In the genomic region with DNA sequence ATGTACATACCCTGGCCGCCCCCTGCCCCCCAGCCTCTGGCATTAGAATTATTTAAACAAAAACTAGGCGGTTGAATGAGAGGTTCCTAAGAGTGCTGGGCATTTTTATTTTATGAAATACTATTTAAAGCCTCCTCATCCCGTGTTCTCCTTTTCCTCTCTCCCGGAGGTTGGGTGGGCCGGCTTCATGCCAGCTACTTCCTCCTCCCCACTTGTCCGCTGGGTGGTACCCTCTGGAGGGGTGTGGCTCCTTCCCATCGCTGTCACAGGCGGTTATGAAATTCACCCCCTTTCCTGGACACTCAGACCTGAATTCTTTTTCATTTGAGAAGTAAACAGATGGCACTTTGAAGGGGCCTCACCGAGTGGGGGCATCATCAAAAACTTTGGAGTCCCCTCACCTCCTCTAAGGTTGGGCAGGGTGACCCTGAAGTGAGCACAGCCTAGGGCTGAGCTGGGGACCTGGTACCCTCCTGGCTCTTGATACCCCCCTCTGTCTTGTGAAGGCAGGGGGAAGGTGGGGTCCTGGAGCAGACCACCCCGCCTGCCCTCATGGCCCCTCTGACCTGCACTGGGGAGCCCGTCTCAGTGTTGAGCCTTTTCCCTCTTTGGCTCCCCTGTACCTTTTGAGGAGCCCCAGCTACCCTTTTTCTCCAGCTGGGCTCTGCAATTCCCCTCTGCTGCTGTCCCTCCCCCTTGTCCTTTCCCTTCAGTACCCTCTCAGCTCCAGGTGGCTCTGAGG, we compare ENCODE assay signal across 14 cellular contexts. TPM values are rescaled to one million over a fixed set of nuclear protein-coding genes. Genes with fewer than 3 reads are reported as not detected.
DNase-seq lines count a peak whose midpoint lies in the region; ATAC-seq and TF ChIP-seq lines count a peak whose summit lies in the region.
"Had no signal": no experiment of that assay in that cellular context is flagged by ENCODE, and none has a peak within 500 bp of the region (broad histone marks: within the 10 kb centered on the region; RNA-seq: fewer than 3 reads in every experiment).

No MANE protein-coding gene starts in this region.

- H3K27ac Mint-ChIP-seq in HFFc6 (peak overlapping the region; percentile 72), T-helper 17 cell (peak overlapping the region; percentile 98)
- H3K27ac Mint-ChIP-seq in stimulated activated effector memory CD8-positive, alpha-beta T cell treated with anti-CD3 and anti-CD28 coated beads, Interleukin-12 subunit alpha, Interleukin-12 subunit beta, amount 100 ng/mL, for 72 hours: peak overlapping the region; percentile 37
- H3K27ac Mint-ChIP-seq: T-helper 1 cell treated with Interleukin-12 subunit alpha and Interleukin-12 subunit beta and Interleukin-4 antibody, amounts not matched to agents 30 μg/mL and 1 μg/mL, for 36 hours had no signal

- no peak for TF ChIP-seq CTCF in HFFc6 (IDR thresholded peaks at IDR 0.05)

- ATAC-seq in T-helper 17 cell (no peak), left ventricle myocardium superior (peak; percentile 4), HG02678 (IDR thresholded peaks at IDR 0.05; ENCODE audit: unreplicated experiment) (no peak)
- no peak for ATAC-seq in stimulated activated effector memory CD8-positive, alpha-beta T cell treated with anti-CD3 and anti-CD28 coated beads, Interleukin-12 subunit alpha, Interleukin-12 subunit beta, amount 100 ng/mL, for 72 hours

- no peaks in the 10 kb centered on the region for H3K9me3 ChIP-seq in T-helper 17 cell (ENCODE audit: control insufficient read depth, low read length, poor library complexity, severe bottlenecking)

- intact Hi-C loops in left ventricle myocardium superior (cut with micrococcal nuclease): no loop called here

- no peaks in the 10 kb centered on the region for H3K9me3 Mint-ChIP-seq in HFFc6
- no peaks in the 10 kb centered on the region for H3K9me3 Mint-ChIP-seq in stimulated activated effector memory CD8-positive, alpha-beta T cell treated with anti-CD3 and anti-CD28 coated beads, Interleukin-12 subunit alpha, Interleukin-12 subunit beta, amount 100 ng/mL, for 72 hours
- H3K9me3 Mint-ChIP-seq: T-helper 1 cell treated with Interleukin-12 subunit alpha and Interleukin-12 subunit beta and Interleukin-4 antibody, amounts not matched to agents 30 μg/mL and 1 μg/mL, for 36 hours had no signal

- H3K4me3 Mint-ChIP-seq in HFFc6: peak overlapping the region; percentile 42; the same call in 1 of the 2 replicates
- H3K4me3 Mint-ChIP-seq in T-helper 17 cell: peak overlapping the region; percentile 66
- no peak overlapping the region for H3K4me3 Mint-ChIP-seq in stimulated activated effector memory CD8-positive, alpha-beta T cell treated with anti-CD3 and anti-CD28 coated beads, Interleukin-12 subunit alpha, Interleukin-12 subunit beta, amount 100 ng/mL, for 72 hours
- H3K4me3 Mint-ChIP-seq: T-helper 1 cell treated with Interleukin-12 subunit alpha and Interleukin-12 subunit beta and Interleukin-4 antibody, amounts not matched to agents 30 μg/mL and 1 μg/mL, for 36 hours had no signal

- H3K36me3 Mint-ChIP-seq in HFFc6 (ENCODE audit: low read depth) (peaks cover 39% of the 10 kb centered on the region), T-helper 17 cell (ENCODE audit: low read depth) (no peaks in the 10 kb centered on the region)
- H3K36me3 Mint-ChIP-seq in stimulated activated effector memory CD8-positive, alpha-beta T cell treated with anti-CD3 and anti-CD28 coated beads, Interleukin-12 subunit alpha, Interleukin-12 subunit beta, amount 100 ng/mL, for 72 hours: peaks cover 74% of the 10 kb centered on the region

- H3K27me3 Mint-ChIP-seq in HFFc6 (ENCODE audit: insufficient read depth): peaks cover 54% of the 10 kb centered on the region
- no peaks in the 10 kb centered on the region for H3K27me3 Mint-ChIP-seq in T-helper 17 cell

- H3K4me1 Mint-ChIP-seq in HFFc6 (ENCODE audit: low read depth) (peaks cover 32% of the 10 kb centered on the region), T-helper 17 cell (peaks cover 15% of the 10 kb centered on the region)
- peaks cover 21% of the 10 kb centered on the region for H3K4me1 Mint-ChIP-seq in stimulated activated effector memory CD8-positive, alpha-beta T cell treated with anti-CD3 and anti-CD28 coated beads, Interleukin-12 subunit alpha, Interleukin-12 subunit beta, amount 100 ng/mL, for 72 hours

- no peak for DNase-seq in HFFc6
- no peak for DNase-seq in T-helper 17 cell
- DNase-seq in left ventricle myocardium superior: peak; percentile 64
- DNase-seq in stimulated activated effector memory CD8-positive, alpha-beta T cell treated with anti-CD3 and anti-CD28 coated beads, Interleukin-12 subunit alpha, Interleukin-12 subunit beta, amount 100 ng/mL, for 72 hours (ENCODE audit: low spot score in 2 of 2): no peak
- DNase-seq in RPMI8226: no peak
- DNase-seq in activated T-cell treated with anti-CD3 and anti-CD28 coated beads for 4 hours: no peak
- DNase-seq: activated CD4-positive, alpha-beta T cell treated with anti-CD3 and anti-CD28 coated beads, Interleukin-2, amount 50 U/mL, for 4 hours; foreskin melanocyte; H7; MV-4-11; NCI-H2171 treated with DMSO at 0.1 percent for 48 hours; OCI-M1 had no signal

RNA-seq across cellular contexts. Expression of a gene that starts 7.6 kb away (rescaled TPM):
- 100 to 1,000 TPM; 496 to 872 (median 617) TPM for total RNA-seq in HFFc6 (2021; fragmentation: NEBNext Ultra II Directional; extraction: Animal tissue kit (Norgen Biotek cat#: 25700))
- total RNA-seq in T-helper 17 cell (100 to 1,000 TPM; 180 to 255 TPM), left ventricle myocardium superior (40.0 TPM)

RNA-seq across cellular contexts. Expression of a gene that starts 11.5 kb away (rescaled TPM):
- under 1 TPM in 2 of 6 experiments, not detected in 4; 0.26 to 0.45 TPM for total RNA-seq in HFFc6 (2021; fragmentation: NEBNext Ultra II Directional; extraction: Animal tissue kit (Norgen Biotek cat#: 25700))
- total RNA-seq in T-helper 17 cell (under 1 TPM; 0.21 to 0.77 TPM), left ventricle myocardium superior (0.07 TPM)
- total RNA-seq: H7 had no signal

Comparison
In these comparisons a context has a peak if more than half of its experiments do, and no peak if none do; other contexts are left out.
1. H3K27ac Mint-ChIP-seq: peak in every context shown above with its lines; median percentile 98 in T-helper 17 cell; 72 in HFFc6; 37 in stimulated activated effector memory CD8-positive, alpha-beta T cell treated with anti-CD3 and anti-CD28 coated beads, Interleukin-12 subunit alpha, Interleukin-12 subunit beta, amount 100 ng/mL, for 72 hours.